8 cellular contexts compared by ENCODE assay signal in genomic region chr13:42876270-42876714, GRCh38.
A peak's percentile ranks its signal among the peaks of the same experiment; 100 is the strongest.
DNase-seq lines count a peak whose midpoint lies in the region; ATAC-seq and TF ChIP-seq lines count a peak whose summit lies in the region.

No MANE protein-coding gene starts in this region.

- H3K27me3 ChIP-seq in brain microvascular endothelial cell (replicated peaks), result no peaks in the 10 kb centered on the region

- CTCF ChIA-PET in GM10248 (lab: Yijun Ruan, JAX), result interaction anchor here (0.7 to 1.7 kb wide), 7 partner anchors 11 to 542 kb away, joined by 3 to 6 read pairs (median 3); partner anchors contain the start of gene DNAJC15

- TF ChIP-seq CTCF in GM10248 (IDR thresholded peaks at IDR 0.05; ENCODE audit: control extremely low read depth, extremely low read depth, low read depth, missing control alignments), result no peak
- TF ChIP-seq CTCF in brain microvascular endothelial cell (IDR thresholded peaks at IDR 0.05; ENCODE audit: low read depth, low read length, missing control alignments), result no peak

- in situ Hi-C loops in brain microvascular endothelial cell (cut with HindIII; ENCODE audit: low pct_ligation_motif_present, low sequenced_read_pairs), result no loop called here

- H3K4me3 ChIP-seq in brain microvascular endothelial cell (ENCODE audit: low read depth, low read length), result no peak overlapping the region

- peak overlapping the region; percentile 81 for H3K27ac ChIP-seq in brain microvascular endothelial cell

- ATAC-seq in GM19463 (IDR thresholded peaks at IDR 0.05; ENCODE audit: unreplicated experiment) (peak; percentile 95), HG03139 (IDR thresholded peaks at IDR 0.05; ENCODE audit: unreplicated experiment) (peak; percentile 87)

- no peaks in the 10 kb centered on the region for H3K36me3 ChIP-seq in brain microvascular endothelial cell (replicated peaks)

- POLR2A ChIA-PET in GM10248 (lab: Yijun Ruan, JAX), result no interaction called here

- peak; percentile 76 for DNase-seq in GM10248 (ENCODE audit: extremely low spot score)
- no peak for DNase-seq in brain microvascular endothelial cell
- no peak for DNase-seq in A172 (ENCODE audit: low spot score)
- no peak for DNase-seq in NCI-H748 (lab: John Stamatoyannopoulos, UW; ENCODE audit: unreplicated experiment)
- no peak for DNase-seq in NCI-H345 (lab: John Stamatoyannopoulos, UW)
- no peak for DNase-seq in EL
